ENCODE assay signal across 9 cellular contexts in genomic region chr15:77659350-77660321, GRCh38. TPM values are rescaled to one million over a fixed set of nuclear protein-coding genes. Genes with fewer than 3 reads are reported as not detected.
A peak's percentile ranks its signal among the peaks of the same experiment; 100 is the strongest.
DNase-seq lines count a peak whose midpoint lies in the region; ATAC-seq and TF ChIP-seq lines count a peak whose summit lies in the region.
"Had no signal": no experiment of that assay in that cellular context is flagged by ENCODE, and none has a peak within 500 bp of the region (broad histone marks: within the 10 kb centered on the region; RNA-seq: fewer than 3 reads in every experiment).

No MANE protein-coding gene starts in this region.

- H3K36me3 ChIP-seq in body of pancreas (replicated peaks in 1 of 2; ENCODE audit: insufficient read depth in 1 of 2, low read depth in 2 of 2), result no peaks in the 10 kb centered on the region
- no peaks in the 10 kb centered on the region for H3K36me3 ChIP-seq in ascending aorta

- no peaks in the 10 kb centered on the region for H3K9me3 ChIP-seq in body of pancreas
- no peaks in the 10 kb centered on the region for H3K9me3 ChIP-seq in ascending aorta

- TF ChIP-seq POLR2A in body of pancreas (IDR thresholded peaks at IDR 0.05), result no peak

- ATAC-seq in body of pancreas, result peak; percentile 84
- ATAC-seq in HG02588 (IDR thresholded peaks at IDR 0.05; ENCODE audit: unreplicated experiment), result no peak

- WGBS in body of pancreas, 2 donors, result 48 to 53% methylated on average over 12 of the region's 12 CpGs

- H3K27me3 ChIP-seq in body of pancreas, result no peaks in the 10 kb centered on the region
- no peaks in the 10 kb centered on the region for H3K27me3 ChIP-seq in ascending aorta

- DNase-seq in COLO668 (lab: John Stamatoyannopoulos, UW; ENCODE audit: unreplicated experiment) (peak; percentile 35), GM20000 (ENCODE audit: low spot score) (peak; percentile 68), NCI-H82 (lab: John Stamatoyannopoulos, UW) (peak; percentile 91), body of pancreas (peak; percentile 69 to 85 (median 76)), lung microvascular endothelial cell (ENCODE audit: low read depth in 2 of 2) (peak; percentile 58 to 68), GDM1 (lab: John Stamatoyannopoulos, UW) (no peak), ascending aorta (ENCODE audit: low spot score in 2 of 2) (no peak)

- TF ChIP-seq CTCF in GM20000 (IDR thresholded peaks at IDR 0.05; ENCODE audit: extremely low read depth, missing control alignments) (no peak), body of pancreas (IDR thresholded peaks at IDR 0.05) (peak; percentile 10 to 48 (median 29)), ascending aorta (IDR thresholded peaks at IDR 0.05) (no peak)

- H3K27ac ChIP-seq in body of pancreas (no peak overlapping the region), ascending aorta (no peak overlapping the region)

- intact Hi-C loops in body of pancreas (cut with DNase I), result no loop called here
- intact Hi-C loops in ascending aorta (cut with DNase I), result no loop called here

- H3K4me1 ChIP-seq in body of pancreas (no peaks in the 10 kb centered on the region), ascending aorta (no peaks in the 10 kb centered on the region)

- H3K4me3 ChIP-seq in body of pancreas (no peak overlapping the region), ascending aorta (no peak overlapping the region)

RNA-seq across cellular contexts. Expression of gene LINGO1, which starts 26.9 kb away (rescaled TPM):
- total RNA-seq in body of pancreas, result under 1 TPM; 0.78 to 0.99 TPM
- total RNA-seq in lung microvascular endothelial cell, result under 0.01 and 0.22 TPM in 2 replicates
- total RNA-seq in ascending aorta, result 18.3 TPM
- total RNA-seq: T-helper 2 cell treated with Interferon-gamma antibody and Interleukin-4, amounts not matched to agents 100 ng/mL and 5 ng/mL, for 36 hours had no signal

Comparison
In these comparisons a context has a peak if more than half of its experiments do, and no peak if none do; other contexts are left out.
1. DNase-seq: peak in COLO668 (single experiment), GM20000 (single experiment), NCI-H82 (single experiment), body of pancreas (4 of 4) and lung microvascular endothelial cell (2 of 2); none in GDM1 (single experiment) and ascending aorta (0 of 2).
2. CTCF ChIP-seq: peak in body of pancreas (7 of 7); none in GM20000 (single experiment) and ascending aorta (0 of 3).